Comparison of ENCODE assay signal across 23 cellular contexts in genomic region chr22:20720692-20721408, GRCh38. TPM values are rescaled to one million over a fixed set of nuclear protein-coding genes. Genes with fewer than 3 reads are reported as not detected.
"Had no signal": no experiment of that assay in that cellular context is flagged by ENCODE, and none has a peak within 500 bp of the region (broad histone marks: within the 10 kb centered on the region; RNA-seq: fewer than 3 reads in every experiment).

No MANE protein-coding gene starts in this region.

- H3K4me3 ChIP-seq: coronary artery, gastrocnemius medialis, heart left ventricle, left lung, sigmoid colon, thyroid gland had no signal

- H2AFZ ChIP-seq: parathyroid adenoma had no signal

- H3K9ac ChIP-seq: parathyroid adenoma had no signal

- H3K9me3 ChIP-seq: gastrocnemius medialis, heart left ventricle, left lung, sigmoid colon, thyroid gland had no signal

- H3K27ac ChIP-seq: coronary artery, gastrocnemius medialis, heart left ventricle, left lung, parathyroid adenoma, sigmoid colon, thyroid gland, WERI-Rb-1 had no signal

- H3K79me2 ChIP-seq: parathyroid adenoma had no signal

- H3K4me1 Mint-ChIP-seq: activated CD4-positive, alpha-beta memory T cell treated with anti-CD3 and anti-CD28 coated beads, Interleukin-2, amount 10 ng/mL, durations not matched to agents 7 days and 5 days; activated CD8-positive, alpha-beta memory T cell treated with anti-CD3 and anti-CD28 coated beads, Interleukin-2, amount 10 ng/mL, durations not matched to agents 7 days and 5 days; activated T-helper 17 cell treated with anti-CD3 and anti-CD28 coated beads, Interleukin-2, amount 50 U/mL, for 72 hours had no signal

- DNase-seq: activated CD4-positive, alpha-beta memory T cell treated with anti-CD3 and anti-CD28 coated beads, Interleukin-2, amount 10 ng/mL, durations not matched to agents 7 days and 5 days; activated CD4-positive, alpha-beta T cell treated with anti-CD3 and anti-CD28 coated beads for 4 hours; activated CD8-positive, alpha-beta memory T cell treated with anti-CD3 and anti-CD28 coated beads, Interleukin-2, amount 10 ng/mL, durations not matched to agents 7 days and 5 days; activated naive CD4-positive, alpha-beta T cell; central memory CD4-positive, alpha-beta T cell; gastrocnemius medialis; heart left ventricle; left lung; sigmoid colon; stimulated activated CD4-positive, alpha-beta T cell treated with anti-CD3 and anti-CD28 coated beads, Interleukin-4, amount 100 ng/mL, for 4 hours; stimulated activated naive CD4-positive, alpha-beta T cell; SW 1271; thyroid gland; WERI-Rb-1 had no signal

- H3K4me1 ChIP-seq: gastrocnemius medialis, heart left ventricle, left lung, parathyroid adenoma, sigmoid colon, thyroid gland had no signal

- H3K9me3 Mint-ChIP-seq: activated CD4-positive, alpha-beta memory T cell treated with anti-CD3 and anti-CD28 coated beads, Interleukin-2, amount 10 ng/mL, durations not matched to agents 7 days and 5 days; activated T-helper 17 cell treated with anti-CD3 and anti-CD28 coated beads, Interleukin-2, amount 50 U/mL, for 72 hours; brain had no signal

- H3K4me3 Mint-ChIP-seq: activated CD4-positive, alpha-beta memory T cell treated with anti-CD3 and anti-CD28 coated beads, Interleukin-2, amount 10 ng/mL, durations not matched to agents 7 days and 5 days; activated CD8-positive, alpha-beta memory T cell treated with anti-CD3 and anti-CD28 coated beads, Interleukin-2, amount 10 ng/mL, durations not matched to agents 7 days and 5 days; activated T-helper 17 cell treated with anti-CD3 and anti-CD28 coated beads, Interleukin-2, amount 50 U/mL, for 72 hours; brain had no signal

- H3K27me3 ChIP-seq: gastrocnemius medialis, heart left ventricle, left lung, sigmoid colon, thyroid gland had no signal

- H3K27ac Mint-ChIP-seq: activated CD4-positive, alpha-beta memory T cell treated with anti-CD3 and anti-CD28 coated beads, Interleukin-2, amount 10 ng/mL, durations not matched to agents 7 days and 5 days; activated CD8-positive, alpha-beta memory T cell treated with anti-CD3 and anti-CD28 coated beads, Interleukin-2, amount 10 ng/mL, durations not matched to agents 7 days and 5 days; activated T-helper 17 cell treated with anti-CD3 and anti-CD28 coated beads, Interleukin-2, amount 50 U/mL, for 72 hours; brain had no signal

- ATAC-seq: activated CD8-positive, alpha-beta memory T cell treated with anti-CD3 and anti-CD28 coated beads, Interleukin-2, amount 10 ng/mL, durations not matched to agents 7 days and 5 days; activated T-helper 17 cell treated with anti-CD3 and anti-CD28 coated beads, Interleukin-2, amount 50 U/mL, for 72 hours; esophagus mucosa; gastrocnemius medialis; heart left ventricle; left lung had no signal

- H3K27me3 Mint-ChIP-seq: activated CD4-positive, alpha-beta memory T cell treated with anti-CD3 and anti-CD28 coated beads, Interleukin-2, amount 10 ng/mL, durations not matched to agents 7 days and 5 days; activated CD8-positive, alpha-beta memory T cell treated with anti-CD3 and anti-CD28 coated beads, Interleukin-2, amount 10 ng/mL, durations not matched to agents 7 days and 5 days; activated T-helper 17 cell treated with anti-CD3 and anti-CD28 coated beads, Interleukin-2, amount 50 U/mL, for 72 hours; brain had no signal

RNA-seq across cellular contexts. Expression of gene SERPIND1, which starts 53.1 kb away (rescaled TPM):
- total RNA-seq: activated CD4-positive, alpha-beta memory T cell treated with anti-CD3 and anti-CD28 coated beads, Interleukin-2, amount 10 ng/mL, durations not matched to agents 7 days and 5 days; activated CD8-positive, alpha-beta memory T cell treated with anti-CD3 and anti-CD28 coated beads, Interleukin-2, amount 10 ng/mL, durations not matched to agents 7 days and 5 days; kidney epithelial cell; mononuclear cell; renal cortical epithelial cell; sigmoid colon; T-helper 2 cell treated with Interferon-gamma antibody and Interleukin-4, amounts not matched to agents 100 ng/mL and 5 ng/mL, for 36 hours had no signal
